Comparison of ENCODE assay signal across 1 cellular context in the genomic region with DNA sequence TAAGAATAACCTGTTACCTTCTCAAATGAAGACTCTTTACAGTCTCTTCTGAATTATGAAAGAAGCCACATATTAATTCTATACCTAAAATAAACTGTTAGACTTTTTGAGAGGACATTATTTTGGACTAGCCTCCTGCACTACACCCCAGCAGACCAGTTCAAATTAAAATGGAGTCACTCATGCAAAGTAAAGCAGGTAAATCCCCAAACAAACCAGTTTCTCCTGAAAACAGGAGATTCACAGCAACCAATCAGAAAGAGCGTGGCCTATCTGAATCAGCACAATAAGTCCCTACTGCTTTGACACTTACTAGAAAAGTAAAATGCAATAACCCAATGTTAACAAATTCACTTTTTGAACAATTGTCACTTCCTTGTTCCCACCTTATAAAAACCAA.
A peak's percentile ranks its signal among the peaks of the same experiment; 100 is the strongest.
TF ChIP-seq lines count a peak whose summit lies in the region.

No MANE protein-coding gene starts in this region.

TF ChIP-seq in GM12878, 131 proteins besides CTCF, POLR2A, EP300 and RAD21:
- TF ChIP-seq, protein P1, sequence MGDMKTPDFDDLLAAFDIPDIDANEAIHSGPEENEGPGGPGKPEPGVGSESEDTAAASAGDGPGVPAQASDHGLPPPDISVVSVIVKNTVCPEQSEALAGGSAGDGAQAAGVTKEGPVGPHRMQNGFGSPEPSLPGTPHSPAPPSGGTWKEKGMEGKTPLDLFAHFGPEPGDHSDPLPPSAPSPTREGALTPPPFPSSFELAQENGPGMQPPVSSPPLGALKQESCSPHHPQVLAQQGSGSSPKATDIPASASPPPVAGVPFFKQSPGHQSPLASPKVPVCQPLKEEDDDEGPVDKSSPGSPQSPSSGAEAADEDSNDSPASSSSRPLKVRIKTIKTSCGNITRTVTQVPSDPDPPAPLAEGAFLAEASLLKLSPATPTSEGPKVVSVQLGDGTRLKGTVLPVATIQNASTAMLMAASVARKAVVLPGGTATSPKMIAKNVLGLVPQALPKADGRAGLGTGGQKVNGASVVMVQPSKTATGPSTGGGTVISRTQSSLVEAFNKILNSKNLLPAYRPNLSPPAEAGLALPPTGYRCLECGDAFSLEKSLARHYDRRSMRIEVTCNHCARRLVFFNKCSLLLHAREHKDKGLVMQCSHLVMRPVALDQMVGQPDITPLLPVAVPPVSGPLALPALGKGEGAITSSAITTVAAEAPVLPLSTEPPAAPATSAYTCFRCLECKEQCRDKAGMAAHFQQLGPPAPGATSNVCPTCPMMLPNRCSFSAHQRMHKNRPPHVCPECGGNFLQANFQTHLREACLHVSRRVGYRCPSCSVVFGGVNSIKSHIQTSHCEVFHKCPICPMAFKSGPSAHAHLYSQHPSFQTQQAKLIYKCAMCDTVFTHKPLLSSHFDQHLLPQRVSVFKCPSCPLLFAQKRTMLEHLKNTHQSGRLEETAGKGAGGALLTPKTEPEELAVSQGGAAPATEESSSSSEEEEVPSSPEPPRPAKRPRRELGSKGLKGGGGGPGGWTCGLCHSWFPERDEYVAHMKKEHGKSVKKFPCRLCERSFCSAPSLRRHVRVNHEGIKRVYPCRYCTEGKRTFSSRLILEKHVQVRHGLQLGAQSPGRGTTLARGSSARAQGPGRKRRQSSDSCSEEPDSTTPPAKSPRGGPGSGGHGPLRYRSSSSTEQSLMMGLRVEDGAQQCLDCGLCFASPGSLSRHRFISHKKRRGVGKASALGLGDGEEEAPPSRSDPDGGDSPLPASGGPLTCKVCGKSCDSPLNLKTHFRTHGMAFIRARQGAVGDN (IDR thresholded peaks at IDR 0.05) = peak; percentile 87
- TF ChIP-seq, protein P2, sequence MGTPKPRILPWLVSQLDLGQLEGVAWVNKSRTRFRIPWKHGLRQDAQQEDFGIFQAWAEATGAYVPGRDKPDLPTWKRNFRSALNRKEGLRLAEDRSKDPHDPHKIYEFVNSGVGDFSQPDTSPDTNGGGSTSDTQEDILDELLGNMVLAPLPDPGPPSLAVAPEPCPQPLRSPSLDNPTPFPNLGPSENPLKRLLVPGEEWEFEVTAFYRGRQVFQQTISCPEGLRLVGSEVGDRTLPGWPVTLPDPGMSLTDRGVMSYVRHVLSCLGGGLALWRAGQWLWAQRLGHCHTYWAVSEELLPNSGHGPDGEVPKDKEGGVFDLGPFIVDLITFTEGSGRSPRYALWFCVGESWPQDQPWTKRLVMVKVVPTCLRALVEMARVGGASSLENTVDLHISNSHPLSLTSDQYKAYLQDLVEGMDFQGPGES (IDR thresholded peaks at IDR 0.05) = no peak
- TF ChIP-seq, protein P3, sequence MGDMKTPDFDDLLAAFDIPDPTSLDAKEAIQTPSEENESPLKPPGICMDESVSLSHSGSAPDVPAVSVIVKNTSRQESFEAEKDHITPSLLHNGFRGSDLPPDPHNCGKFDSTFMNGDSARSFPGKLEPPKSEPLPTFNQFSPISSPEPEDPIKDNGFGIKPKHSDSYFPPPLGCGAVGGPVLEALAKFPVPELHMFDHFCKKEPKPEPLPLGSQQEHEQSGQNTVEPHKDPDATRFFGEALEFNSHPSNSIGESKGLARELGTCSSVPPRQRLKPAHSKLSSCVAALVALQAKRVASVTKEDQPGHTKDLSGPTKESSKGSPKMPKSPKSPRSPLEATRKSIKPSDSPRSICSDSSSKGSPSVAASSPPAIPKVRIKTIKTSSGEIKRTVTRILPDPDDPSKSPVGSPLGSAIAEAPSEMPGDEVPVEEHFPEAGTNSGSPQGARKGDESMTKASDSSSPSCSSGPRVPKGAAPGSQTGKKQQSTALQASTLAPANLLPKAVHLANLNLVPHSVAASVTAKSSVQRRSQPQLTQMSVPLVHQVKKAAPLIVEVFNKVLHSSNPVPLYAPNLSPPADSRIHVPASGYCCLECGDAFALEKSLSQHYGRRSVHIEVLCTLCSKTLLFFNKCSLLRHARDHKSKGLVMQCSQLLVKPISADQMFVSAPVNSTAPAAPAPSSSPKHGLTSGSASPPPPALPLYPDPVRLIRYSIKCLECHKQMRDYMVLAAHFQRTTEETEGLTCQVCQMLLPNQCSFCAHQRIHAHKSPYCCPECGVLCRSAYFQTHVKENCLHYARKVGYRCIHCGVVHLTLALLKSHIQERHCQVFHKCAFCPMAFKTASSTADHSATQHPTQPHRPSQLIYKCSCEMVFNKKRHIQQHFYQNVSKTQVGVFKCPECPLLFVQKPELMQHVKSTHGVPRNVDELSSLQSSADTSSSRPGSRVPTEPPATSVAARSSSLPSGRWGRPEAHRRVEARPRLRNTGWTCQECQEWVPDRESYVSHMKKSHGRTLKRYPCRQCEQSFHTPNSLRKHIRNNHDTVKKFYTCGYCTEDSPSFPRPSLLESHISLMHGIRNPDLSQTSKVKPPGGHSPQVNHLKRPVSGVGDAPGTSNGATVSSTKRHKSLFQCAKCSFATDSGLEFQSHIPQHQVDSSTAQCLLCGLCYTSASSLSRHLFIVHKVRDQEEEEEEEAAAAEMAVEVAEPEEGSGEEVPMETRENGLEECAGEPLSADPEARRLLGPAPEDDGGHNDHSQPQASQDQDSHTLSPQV (IDR thresholded peaks at IDR 0.05) = peak; percentile 90; the same call in 1 of the 2 replicates
